In the genomic region with DNA sequence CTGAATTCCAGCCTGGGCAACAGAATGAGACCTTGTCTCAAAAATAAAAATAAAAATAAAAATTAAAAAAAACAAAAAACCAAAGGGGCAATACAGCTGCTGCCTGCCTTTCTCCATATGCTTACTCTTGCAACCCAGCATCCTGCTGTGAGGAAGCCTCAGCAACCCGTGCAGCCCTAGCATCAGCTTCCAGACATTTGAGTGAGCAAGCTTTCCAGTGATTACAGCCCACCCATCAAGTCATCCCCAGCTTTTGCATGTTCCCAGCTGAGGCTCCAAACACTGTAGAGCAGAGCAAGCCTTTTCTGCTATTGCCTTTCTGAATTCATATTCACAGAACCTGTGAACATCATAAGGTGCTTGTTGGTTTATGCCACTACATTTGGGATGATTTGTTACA, we compare ENCODE assay signal across 32 cellular contexts.
"Had no signal": no experiment of that assay in that cellular context is flagged by ENCODE, and none has a peak within 500 bp of the region (broad histone marks: within the 10 kb centered on the region; RNA-seq: fewer than 3 reads in every experiment).

No MANE protein-coding gene starts in this region.

- H3K36me3 Mint-ChIP-seq: naive thymus-derived CD8-positive, alpha-beta T cell; natural killer cell treated with Interleukin-12 subunit alpha and Interleukin-12 subunit beta and Interleukin-15 and Interleukin-18, amount 100 ng/mL, for 72 hours; stimulated activated memory B cell treated with anti-CD40 and anti-IgM and Interleukin-4, amounts not matched to agents 10 μg/mL and 1 μg/mL and 100 μg/mL, for 72 hours had no signal

- ATAC-seq: naive thymus-derived CD8-positive, alpha-beta T cell; natural killer cell treated with Interleukin-12 subunit alpha and Interleukin-12 subunit beta and Interleukin-15 and Interleukin-18, amount 100 ng/mL, for 72 hours; psoas muscle; right cardiac atrium; right lobe of liver; stimulated activated memory B cell treated with anti-CD40 and anti-IgM and Interleukin-4, amounts not matched to agents 10 μg/mL and 1 μg/mL and 100 μg/mL, for 72 hours; stimulated activated naive CD8-positive, alpha-beta T cell treated with anti-CD3 and anti-CD28 coated beads, Interleukin-15, amount 100 ng/mL, for 72 hours; stimulated activated naive CD8-positive, alpha-beta T cell treated with anti-CD3 and anti-CD28 coated beads, Interleukin-15, Interleukin-2, amounts not matched to agents 100 U/mL and 50 U/mL, for 24 hours had no signal

- H3K9me3 ChIP-seq: neutrophil, ovary, psoas muscle, right lobe of liver, sigmoid colon, spleen, suprapubic skin, testis, tibial nerve, upper lobe of left lung, vagina had no signal

- H3K4me3 Mint-ChIP-seq: naive thymus-derived CD8-positive, alpha-beta T cell; natural killer cell treated with Interleukin-12 subunit alpha and Interleukin-12 subunit beta and Interleukin-15 and Interleukin-18, amount 100 ng/mL, for 72 hours; nephron progenitor cell; neural crest cell; stimulated activated memory B cell treated with anti-CD40 and anti-IgM and Interleukin-4, amounts not matched to agents 10 μg/mL and 1 μg/mL and 100 μg/mL, for 72 hours; stimulated activated naive CD8-positive, alpha-beta T cell treated with anti-CD3 and anti-CD28 coated beads, Interleukin-15, amount 100 ng/mL, for 72 hours had no signal

- H3K4me1 Mint-ChIP-seq: naive thymus-derived CD8-positive, alpha-beta T cell had no signal

- H2AFZ ChIP-seq: parathyroid adenoma had no signal

- H3K36me3 ChIP-seq: neutrophil, ovary, right lobe of liver, sigmoid colon, spleen, suprapubic skin, tibial nerve, upper lobe of left lung, vagina had no signal

- H3K27ac ChIP-seq: neutrophil, ovary, parathyroid adenoma, psoas muscle, right lobe of liver, sigmoid colon, spleen, suprapubic skin, testis, tibial nerve, vagina had no signal

- H3K9me3 Mint-ChIP-seq: naive thymus-derived CD8-positive, alpha-beta T cell; natural killer cell treated with Interleukin-12 subunit alpha and Interleukin-12 subunit beta and Interleukin-15 and Interleukin-18, amount 100 ng/mL, for 72 hours; nephron progenitor cell; neural crest cell; stimulated activated naive CD8-positive, alpha-beta T cell treated with anti-CD3 and anti-CD28 coated beads, Interleukin-15, amount 100 ng/mL, for 72 hours had no signal

- DNase-seq: naive thymus-derived CD8-positive, alpha-beta T cell; nephron progenitor cell; nucleus accumbens; ovary; posterior cingulate gyrus; psoas muscle; right cardiac atrium; right lobe of liver; sigmoid colon; small intestine; spleen; stimulated activated CD4-positive, alpha-beta T cell treated with anti-CD3 and anti-CD28 coated beads, Interleukin-12 subunit alpha, Interleukin-12 subunit beta, amount 100 ng/mL, for 4 hours; stimulated activated CD4-positive, alpha-beta T cell treated with anti-CD3 and anti-CD28 coated beads, Interleukin-1b, Interleukin-23, amount 100 ng/mL, for 48 hours; stimulated activated CD4-positive, alpha-beta T cell treated with anti-CD3 and anti-CD28 coated beads, Interleukin-4, amount 100 ng/mL, for 1 hour; stimulated activated CD4-positive, alpha-beta T cell treated with anti-CD3 and anti-CD28 coated beads, Interleukin-4, amount 100 ng/mL, for 4 hours; stimulated activated CD8-positive, alpha-beta memory T cell treated with anti-CD3 and anti-CD28 coated beads, Interleukin-4, amount 100 ng/mL, for 48 hours; stimulated activated naive CD4-positive, alpha-beta T cell; stimulated activated naive CD8-positive, alpha-beta T cell treated with anti-CD3 and anti-CD28 coated beads, Interleukin-15, amount 100 ng/mL, for 72 hours; stimulated activated naive CD8-positive, alpha-beta T cell treated with anti-CD3 and anti-CD28 coated beads, Interleukin-15, Interleukin-2, amounts not matched to agents 100 U/mL and 50 U/mL, for 24 hours; substantia nigra; testis; trophoblast cell; upper lobe of left lung had no signal

- H3K27me3 Mint-ChIP-seq: progenitor cell of endocrine pancreas had no signal

- H3K4me1 ChIP-seq: parathyroid adenoma had no signal

- H3K27me3 ChIP-seq: ovary, right lobe of liver, sigmoid colon, spleen, suprapubic skin, testis, tibial nerve, upper lobe of left lung, vagina had no signal

- H3K9ac ChIP-seq: parathyroid adenoma had no signal

- H3K4me3 ChIP-seq: ovary, psoas muscle, right lobe of liver, sigmoid colon, spleen, suprapubic skin, testis, tibial nerve, upper lobe of left lung, vagina had no signal

- H3K27ac Mint-ChIP-seq: naive thymus-derived CD8-positive, alpha-beta T cell; natural killer cell treated with Interleukin-12 subunit alpha and Interleukin-12 subunit beta and Interleukin-15 and Interleukin-18, amount 100 ng/mL, for 72 hours; nephron progenitor cell; progenitor cell of endocrine pancreas; stimulated activated memory B cell treated with anti-CD40 and anti-IgM and Interleukin-4, amounts not matched to agents 10 μg/mL and 1 μg/mL and 100 μg/mL, for 72 hours; stimulated activated naive CD8-positive, alpha-beta T cell treated with anti-CD3 and anti-CD28 coated beads, Interleukin-15, amount 100 ng/mL, for 72 hours had no signal
